9 cellular contexts compared by ENCODE assay signal in the genomic region with DNA sequence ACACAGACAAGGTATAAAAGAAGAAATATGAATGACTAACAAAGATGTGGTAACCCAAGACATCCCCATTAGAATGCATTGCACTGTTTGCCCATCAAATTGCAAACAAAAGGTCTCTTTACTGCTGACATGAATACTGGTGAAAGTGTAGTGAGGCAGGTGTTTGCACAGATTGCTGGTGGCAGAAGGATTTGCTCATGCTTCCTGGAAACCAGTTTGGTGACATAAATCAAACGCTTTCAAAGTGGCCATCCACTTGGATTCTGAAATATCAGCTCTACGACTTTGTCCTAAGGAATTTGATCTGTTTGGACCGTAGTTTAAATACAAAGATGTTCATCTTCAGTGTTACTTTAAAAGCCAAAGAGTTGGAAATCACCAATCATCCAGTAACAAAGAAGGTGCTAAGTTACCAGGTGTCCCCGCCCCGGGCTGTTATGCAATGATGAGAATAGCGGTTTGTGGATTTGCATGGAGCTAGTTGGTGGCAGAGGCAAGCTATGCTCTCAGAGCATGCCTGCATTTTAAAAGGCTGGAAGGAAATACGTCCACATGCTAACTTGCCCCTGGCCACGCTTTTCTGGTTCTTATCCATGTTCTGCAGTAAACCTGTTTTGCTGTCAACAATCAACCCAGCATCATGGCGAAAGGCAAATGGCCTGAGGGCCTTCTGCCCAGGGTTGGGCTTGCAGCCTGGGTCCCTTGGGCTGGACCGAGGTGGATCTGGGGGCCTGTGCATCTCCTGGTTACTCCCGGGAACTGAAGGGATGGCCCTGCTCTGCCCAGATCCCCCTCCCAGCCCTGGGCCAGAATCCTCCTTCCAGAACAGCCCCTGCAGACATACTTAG. TPM values are rescaled to one million over a fixed set of nuclear protein-coding genes. Genes with fewer than 3 reads are reported as not detected.
A peak's percentile ranks its signal among the peaks of the same experiment; 100 is the strongest.
DNase-seq lines count a peak whose midpoint lies in the region; ATAC-seq and TF ChIP-seq lines count a peak whose summit lies in the region.
"Had no signal": no experiment of that assay in that cellular context is flagged by ENCODE, and none has a peak within 500 bp of the region (broad histone marks: within the 10 kb centered on the region; RNA-seq: fewer than 3 reads in every experiment).

No MANE protein-coding gene starts in this region.

- H3K36me3 Mint-ChIP-seq in naive B cell, result no peaks in the 10 kb centered on the region
- H3K36me3 Mint-ChIP-seq in T-helper 2 cell treated with Interferon-gamma antibody and Interleukin-4, amounts not matched to agents 5 μg/mL and 100 μg/mL, for 36 hours (ENCODE audit: low read depth), result no peaks in the 10 kb centered on the region

- H3K4me3 Mint-ChIP-seq in naive B cell, result peak overlapping the region in 4 of 8 donors; percentile 22 to 77 (median 44)
- no peak overlapping the region for H3K4me3 Mint-ChIP-seq in T-helper 2 cell treated with Interferon-gamma antibody and Interleukin-4, amounts not matched to agents 5 μg/mL and 100 μg/mL, for 36 hours

- no peak for TF ChIP-seq CTCF in stomach (IDR thresholded peaks at IDR 0.05)

- ATAC-seq in GM21390 (IDR thresholded peaks at IDR 0.05; ENCODE audit: unreplicated experiment) (peak; percentile 49), naive B cell (ENCODE audit: low read depth in 2 of 2) (peak; percentile 41 to 48), HG02938 (IDR thresholded peaks at IDR 0.05; ENCODE audit: unreplicated experiment) (no peak), GM21381 (IDR thresholded peaks at IDR 0.05; ENCODE audit: unreplicated experiment) (no peak)

- H3K9me3 Mint-ChIP-seq in naive B cell, result no peaks in the 10 kb centered on the region
- no peaks in the 10 kb centered on the region for H3K9me3 Mint-ChIP-seq in T-helper 2 cell treated with Interferon-gamma antibody and Interleukin-4, amounts not matched to agents 5 μg/mL and 100 μg/mL, for 36 hours

- 39 to 53% (median 40%) methylated on average over 11 of the region's 11 CpGs for WGBS in stomach, 5 donors

- H3K27ac ChIP-seq in stomach, result no peak overlapping the region

- peak overlapping the region in 2 of 6 donors; percentile 48 to 65 for H3K27ac Mint-ChIP-seq in naive B cell
- no peak overlapping the region for H3K27ac Mint-ChIP-seq in T-helper 2 cell treated with Interferon-gamma antibody and Interleukin-4, amounts not matched to agents 5 μg/mL and 100 μg/mL, for 36 hours

- intact Hi-C loops in stomach (cut with DNase I; ENCODE audit: low total_unique reads), result no loop called here

- no peak overlapping the region for H3K4me3 ChIP-seq in stomach

- no peak for TF ChIP-seq POLR2A in stomach (IDR thresholded peaks at IDR 0.05)

- H3K27me3 Mint-ChIP-seq in naive B cell, result peaks cover 62 to 75% (median 70%) of the 10 kb centered on the region in 3 donors
- H3K27me3 Mint-ChIP-seq in T-helper 2 cell treated with Interferon-gamma antibody and Interleukin-4, amounts not matched to agents 5 μg/mL and 100 μg/mL, for 36 hours (ENCODE audit: low read depth), result peaks cover 47% of the 10 kb centered on the region

- peak; percentile 33 for DNase-seq in NCI-H128 (lab: John Stamatoyannopoulos, UW; ENCODE audit: unreplicated experiment)
- DNase-seq in RPMI8226, result peak; percentile 82
- peak; percentile 20 for DNase-seq in naive B cell
- no peak for DNase-seq in stomach
- no peak for DNase-seq in T-helper 2 cell treated with Interferon-gamma antibody and Interleukin-4, amounts not matched to agents 5 μg/mL and 100 μg/mL, for 36 hours (ENCODE audit: low spot score)
- DNase-seq: activated T-cell treated with anti-CD3 and anti-CD28 coated beads for 4 hours had no signal

- H3K27me3 ChIP-seq in stomach, result peaks cover 0 to 77% (median 23%) of the 10 kb centered on the region in 3 donors

- H3K9me3 ChIP-seq in stomach, result no peaks in the 10 kb centered on the region

- H3K4me1 ChIP-seq in stomach, result peaks cover 4 to 23% (median 16%) of the 10 kb centered on the region in 4 donors

- no peak for TF ChIP-seq EP300 in stomach (IDR thresholded peaks at IDR 0.05)

- no peaks in the 10 kb centered on the region for H3K36me3 ChIP-seq in stomach

- H3K4me1 Mint-ChIP-seq in naive B cell, result peaks cover 37 to 49% (median 44%) of the 10 kb centered on the region in 3 donors
- H3K4me1 Mint-ChIP-seq in T-helper 2 cell treated with Interferon-gamma antibody and Interleukin-4, amounts not matched to agents 5 μg/mL and 100 μg/mL, for 36 hours (ENCODE audit: low read depth), result peaks cover 23% of the 10 kb centered on the region

RNA-seq across cellular contexts. Expression of a gene that starts 49.2 kb away (rescaled TPM):
- polyA plus RNA-seq in naive B cell (ENCODE audit: low read depth in 6 of 6) (under 1 TPM in 4 of 6 donors, not detected in 2; 0.04 to 0.17 (median 0.11) TPM), stomach (not detected)
- total RNA-seq in stomach, result under 1 TPM in 1 of 5 donors, not detected in 4; under 0.01 TPM

Comparison
In these comparisons a context has a peak if more than half of its experiments do, and no peak if none do; other contexts are left out.
1. ATAC-seq: peak in GM21390 (single experiment) and naive B cell (2 of 2); none in HG02938 (single experiment) and GM21381 (single experiment).
2. DNase-seq: peak in NCI-H128 (single experiment), RPMI8226 (single experiment) and naive B cell (single experiment); none in stomach (single experiment) and T-helper 2 cell treated with Interferon-gamma antibody and Interleukin-4, amounts not matched to agents 5 μg/mL and 100 μg/mL, for 36 hours (single experiment).